8 cellular contexts compared by ENCODE assay signal in the genomic region with DNA sequence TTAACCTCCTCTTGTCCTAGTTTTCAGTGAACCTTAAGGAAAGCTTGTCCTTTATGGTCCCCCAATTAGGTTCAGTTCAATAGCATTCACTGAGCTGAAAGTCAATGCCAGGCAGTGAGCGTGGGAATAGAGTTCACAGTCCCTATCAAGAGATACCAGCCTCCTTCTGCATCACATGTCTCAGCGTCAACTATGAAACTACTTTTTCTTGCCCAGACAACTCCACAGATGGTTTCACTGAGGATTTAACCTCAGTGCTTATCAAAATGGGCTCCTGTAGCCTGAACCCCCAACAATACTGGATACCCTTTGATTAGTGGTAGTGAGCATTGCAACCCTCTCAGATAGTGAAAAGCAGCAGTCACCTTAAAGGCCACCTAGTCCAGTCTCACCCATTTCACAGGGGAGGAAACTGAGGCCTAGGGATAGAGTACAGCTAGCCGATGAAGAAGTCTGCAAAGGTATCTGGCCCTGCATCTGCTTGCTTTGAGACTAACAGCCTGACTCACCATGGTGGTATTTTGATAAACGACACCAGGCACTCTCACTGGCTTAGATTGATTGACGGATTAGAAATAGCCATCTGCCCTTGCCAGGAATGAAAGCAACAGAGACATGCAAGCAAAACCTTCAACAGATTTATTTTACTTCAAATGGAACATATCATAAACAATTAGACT.
A peak's percentile ranks its signal among the peaks of the same experiment; 100 is the strongest.
DNase-seq lines count a peak whose midpoint lies in the region; ATAC-seq and TF ChIP-seq lines count a peak whose summit lies in the region.

No MANE protein-coding gene starts in this region.

- H3K27me3 ChIP-seq in brain microvascular endothelial cell (replicated peaks) = no peaks in the 10 kb centered on the region

- no peaks in the 10 kb centered on the region for H3K36me3 ChIP-seq in brain microvascular endothelial cell (replicated peaks)

- TF ChIP-seq CTCF in brain microvascular endothelial cell (IDR thresholded peaks at IDR 0.05; ENCODE audit: low read depth, low read length, missing control alignments) = no peak

- no peak for ATAC-seq in GM18909 (IDR thresholded peaks at IDR 0.05; ENCODE audit: poor library complexity, unreplicated experiment)

- DNase-seq in ELF-1 (ENCODE audit: low read depth, low spot score) (peak; percentile 58), NCI-H2171 (lab: John Stamatoyannopoulos, UW) (peak; percentile 25), brain microvascular endothelial cell (peak; percentile 73), pons (ENCODE audit: low spot score) (peak; percentile 32), NCI-H2081 (lab: John Stamatoyannopoulos, UW) (no peak), SHP77 treated with DMSO at 0.1 percent for 48 hours (lab: John Stamatoyannopoulos, UW) (no peak), anterior cingulate cortex (lab: John Stamatoyannopoulos, UW) (no peak)

- in situ Hi-C loops in brain microvascular endothelial cell (cut with HindIII; ENCODE audit: low pct_ligation_motif_present, low sequenced_read_pairs) = no loop called here

- peak overlapping the region; percentile 88 for H3K27ac ChIP-seq in brain microvascular endothelial cell

- no peak overlapping the region for H3K4me3 ChIP-seq in brain microvascular endothelial cell (ENCODE audit: low read depth, low read length)

Comparison
In these comparisons a context has a peak if more than half of its experiments do, and no peak if none do; other contexts are left out.
1. DNase-seq: peak in ELF-1 (single experiment), NCI-H2171 (single experiment), brain microvascular endothelial cell (single experiment) and pons (single experiment); none in NCI-H2081 (0 of 2), SHP77 treated with DMSO at 0.1 percent for 48 hours (single experiment) and anterior cingulate cortex (0 of 58).